1 cellular context compared by ENCODE assay signal in genomic region chr1:36156329-36157114, GRCh38.
A peak's percentile ranks its signal among the peaks of the same experiment; 100 is the strongest.
TF ChIP-seq lines count a peak whose summit lies in the region.

No MANE protein-coding gene starts in this region.

TF ChIP-seq in HepG2, 621 proteins besides CTCF, POLR2A, EP300 and RAD21 (continued from another document):
- TF ChIP-seq ZNF710 (CRISPR knock-in tag; IDR thresholded peaks at IDR 0.05; ENCODE audit: borderline replicate concordance), result no peak
- TF ChIP-seq ZEB1 (IDR thresholded peaks at IDR 0.05; ENCODE audit: insufficient replicate concordance, low read depth), result no peak
- TF ChIP-seq TCF12 (IDR thresholded peaks at IDR 0.05), result no peak
- TF ChIP-seq TCF12 (CRISPR knock-in tag; IDR thresholded peaks at IDR 0.05), result no peak
- TF ChIP-seq RBFOX2 (IDR thresholded peaks at IDR 0.05; ENCODE audit: low read depth, low read length), result no peak
- TF ChIP-seq MYPOP (CRISPR knock-in tag; IDR thresholded peaks at IDR 0.05), result peak; percentile 40; the same call in 1 of the 2 replicates
- peak; percentile 59; the same call in 1 of the 2 replicates for TF ChIP-seq MAZ (IDR thresholded peaks at IDR 0.05; ENCODE audit: borderline replicate concordance, low read depth, low read length)
- peak; percentile 67; the same call in 1 of the 2 replicates for TF ChIP-seq MAZ (CRISPR knock-in tag; IDR thresholded peaks at IDR 0.05; ENCODE audit: low read depth)
- TF ChIP-seq HNRNPLL (IDR thresholded peaks at IDR 0.05; ENCODE audit: low read depth, low read length, poor library complexity, severe bottlenecking), result peak; percentile 14
- peak; percentile 84 for TF ChIP-seq PRDM10 (CRISPR knock-in tag; IDR thresholded peaks at IDR 0.05; ENCODE audit: low read depth)
- TF ChIP-seq PTBP1 (IDR thresholded peaks at IDR 0.05; ENCODE audit: low read depth, low read length, poor library complexity, severe bottlenecking), result no peak
- no peak for TF ChIP-seq KDM3A (CRISPR knock-in tag; IDR thresholded peaks at IDR 0.05; ENCODE audit: low read depth)
- TF ChIP-seq RNF219 (CRISPR knock-in tag; IDR thresholded peaks at IDR 0.05), result no peak
- TF ChIP-seq CEBPZ (IDR thresholded peaks at IDR 0.05; ENCODE audit: low read length), result no peak
- peak; percentile 41 for TF ChIP-seq HNRNPK (IDR thresholded peaks at IDR 0.05; ENCODE audit: low read depth, low read length, poor library complexity, severe bottlenecking)
- TF ChIP-seq FOSL2 (CRISPR knock-in tag; IDR thresholded peaks at IDR 0.05), result peak; percentile 11; the same call in 1 of the 2 replicates
- TF ChIP-seq NCOR1 (IDR thresholded peaks at IDR 0.05; ENCODE audit: borderline replicate concordance, low read length), result no peak
- TF ChIP-seq ZNF484 (CRISPR knock-in tag; IDR thresholded peaks at IDR 0.05; ENCODE audit: borderline replicate concordance, low read depth), result no peak
- TF ChIP-seq PCBP1 (IDR thresholded peaks at IDR 0.05; ENCODE audit: borderline replicate concordance, low read depth, low read length), result no peak
- no peak for TF ChIP-seq ZNF781 (CRISPR knock-in tag; IDR thresholded peaks at IDR 0.05; ENCODE audit: borderline replicate concordance, not compliant biosample characterization)
- 0 out of 2 replicates have a peak, but pooled peaks have one; percentile 70 for TF ChIP-seq ZSCAN20 (CRISPR knock-in tag; IDR thresholded peaks at IDR 0.05; ENCODE audit: borderline replicate concordance)
- no peak for TF ChIP-seq CREM (IDR thresholded peaks at IDR 0.05)
- TF ChIP-seq CREM (CRISPR knock-in tag; IDR thresholded peaks at IDR 0.05), result no peak
- TF ChIP-seq ZNF547 (CRISPR knock-in tag; IDR thresholded peaks at IDR 0.05), result peak; percentile 45
- TF ChIP-seq BRD4 (CRISPR knock-in tag; IDR thresholded peaks at IDR 0.05), result 0 out of 2 replicates have a peak, but pooled peaks have one; percentile 25
- TF ChIP-seq ZNF747 (CRISPR knock-in tag; IDR thresholded peaks at IDR 0.05; ENCODE audit: borderline replicate concordance), result peak; percentile 65; the same call in 1 of the 2 replicates
- peak; percentile 62; the same call in 1 of the 2 replicates for TF ChIP-seq KDM2A (CRISPR knock-in tag; IDR thresholded peaks at IDR 0.05; ENCODE audit: borderline replicate concordance, low read depth)
- TF ChIP-seq ZFAT (CRISPR knock-in tag; conservative IDR thresholded peaks at IDR 0.05), result no peak
- no peak for TF ChIP-seq NFRKB (IDR thresholded peaks at IDR 0.05)
- 0 out of 4 replicates have a peak, but pooled peaks of 1 of the 2 experiments have one; percentile 18 for TF ChIP-seq KLF16 (CRISPR knock-in tag; IDR thresholded peaks at IDR 0.05)
